Comparison of ENCODE assay signal across 19 cellular contexts in genomic region chr19:4112367-4112766, GRCh38. TPM values are rescaled to one million over a fixed set of nuclear protein-coding genes. Genes with fewer than 3 reads are reported as not detected.
DNase-seq lines count a peak whose midpoint lies in the region; ATAC-seq and TF ChIP-seq lines count a peak whose summit lies in the region.
"Had no signal": no experiment of that assay in that cellular context is flagged by ENCODE, and none has a peak within 500 bp of the region (broad histone marks: within the 10 kb centered on the region; RNA-seq: fewer than 3 reads in every experiment).

No MANE protein-coding gene starts in this region.

- POLR2A ChIA-PET in RWPE1 (lab: Yijun Ruan, JAX; ENCODE audit: low non-redundant PET): no interaction called here

- peaks cover 75 to 97% (median 81%) of the 10 kb centered on the region in 10 experiments for H3K4me1 ChIP-seq in BLaER1 treated with 17β-estradiol and CSF1 and Interleukin-3, amounts not matched to agents 10 nM and 100 nM
- H3K4me1 ChIP-seq: BE2C, SJSA1 had no signal

- CTCF ChIA-PET in RWPE1 (lab: Yijun Ruan, JAX): no interaction called here

- peak overlapping the region in 2 of 5 donors; percentile 10 to 30 for H3K4me3 Mint-ChIP-seq in immature natural killer cell
- no peak overlapping the region for H3K4me3 Mint-ChIP-seq in stimulated activated effector memory CD8-positive, alpha-beta T cell treated with anti-CD3 and anti-CD28 coated beads, Interleukin-12 subunit alpha, Interleukin-12 subunit beta, amount 100 ng/mL, for 72 hours
- H3K4me3 Mint-ChIP-seq: GM23338 had no signal

- ATAC-seq in stimulated activated effector memory CD8-positive, alpha-beta T cell treated with anti-CD3 and anti-CD28 coated beads, Interleukin-12 subunit alpha, Interleukin-12 subunit beta, amount 100 ng/mL, for 72 hours: no peak
- no peak for ATAC-seq in HG02852 (IDR thresholded peaks at IDR 0.05; ENCODE audit: unreplicated experiment)
- ATAC-seq: GM23338, HCT116, PC-3 had no signal

- H3K4me2 ChIP-seq in BLaER1 treated with 17β-estradiol and CSF1 and Interleukin-3, amounts not matched to agents 10 nM and 100 nM: peak overlapping the region; percentile 75 to 99 (median 97); a peak in 21 of 22 replicates
- H3K4me2 ChIP-seq: GM23338, KMS-11 had no signal

- peaks cover 76 to 81% of the 10 kb centered on the region in 2 donors for H3K4me1 Mint-ChIP-seq in immature natural killer cell
- H3K4me1 Mint-ChIP-seq in stimulated activated effector memory CD8-positive, alpha-beta T cell treated with anti-CD3 and anti-CD28 coated beads, Interleukin-12 subunit alpha, Interleukin-12 subunit beta, amount 100 ng/mL, for 72 hours: peaks cover 71% of the 10 kb centered on the region
- H3K4me1 Mint-ChIP-seq: GM23338 had no signal

- H3K27me3 Mint-ChIP-seq in immature natural killer cell (ENCODE audit: low read depth in 3 of 3): peaks cover 8 to 24% (median 19%) of the 10 kb centered on the region in 3 donors

- no peaks in the 10 kb centered on the region for H3K27me3 ChIP-seq in BLaER1 treated with 17β-estradiol and CSF1 and Interleukin-3, amounts not matched to agents 10 nM and 100 nM
- H3K27me3 ChIP-seq: BE2C, SJSA1 had no signal

- H3K27ac ChIP-seq in BLaER1 treated with 17β-estradiol and CSF1 and Interleukin-3, amounts not matched to agents 10 nM and 100 nM: peak overlapping the region in 4 of 11 experiments; percentile 8 to 20 (median 18); a peak in 5 of 22 replicates
- peak overlapping the region; percentile 31 for H3K27ac ChIP-seq in RWPE1
- H3K27ac ChIP-seq: KMS-11, SJSA1 had no signal

- H3K9me3 Mint-ChIP-seq in immature natural killer cell: no peaks in the 10 kb centered on the region
- H3K9me3 Mint-ChIP-seq in stimulated activated effector memory CD8-positive, alpha-beta T cell treated with anti-CD3 and anti-CD28 coated beads, Interleukin-12 subunit alpha, Interleukin-12 subunit beta, amount 100 ng/mL, for 72 hours: no peaks in the 10 kb centered on the region
- H3K9me3 Mint-ChIP-seq: GM23338 had no signal

- H3K36me3 ChIP-seq in BLaER1 treated with 17β-estradiol and CSF1 and Interleukin-3, amounts not matched to agents 10 nM and 100 nM: peaks cover 59 to 94% (median 82%) of the 10 kb centered on the region in 11 experiments

- peaks cover 0 to 9% (median 0%) of the 10 kb centered on the region in 11 experiments; a peak in 4 of 22 replicates for H3K9me3 ChIP-seq in BLaER1 treated with 17β-estradiol and CSF1 and Interleukin-3, amounts not matched to agents 10 nM and 100 nM (replicated peaks in 1 of 11)
- H3K9me3 ChIP-seq: BE2C, SJSA1 had no signal

- peak overlapping the region in 8 of 11 experiments; percentile 0 to 61 (median 32); a peak in 8 of 22 replicates for H3K9ac ChIP-seq in BLaER1 treated with 17β-estradiol and CSF1 and Interleukin-3, amounts not matched to agents 10 nM and 100 nM
- H3K9ac ChIP-seq: KMS-11 had no signal

- no peak for TF ChIP-seq CTCF in RWPE1 (conservative IDR thresholded peaks at IDR 0.05; ENCODE audit: low read depth)

- DNase-seq in RWPE1 (ENCODE audit: low spot score) (no peak), immature natural killer cell (no peak)
- no peak for DNase-seq in stimulated activated effector memory CD8-positive, alpha-beta T cell treated with anti-CD3 and anti-CD28 coated beads, Interleukin-12 subunit alpha, Interleukin-12 subunit beta, amount 100 ng/mL, for 72 hours (ENCODE audit: low spot score in 2 of 2)
- DNase-seq in activated CD4-positive, alpha-beta T cell treated with anti-CD3 and anti-CD28 coated beads, Interleukin-2, amount 50 U/mL, for 48 hours: no peak
- DNase-seq in activated naive CD4-positive, alpha-beta T cell treated with anti-CD3 and anti-CD28 coated beads, Interleukin-2, amount 50 U/mL, for 16 hours: no peak
- DNase-seq: BE2C, DMS79 treated with DMSO at 0.1 percent for 48 hours, NCI-H1048, NCI-H1436 treated with DMSO at 0.1 percent for 48 hours, NCI-H2029 treated with DMSO at 0.1 percent for 48 hours, NCI-H748 treated with DMSO at 0.1 percent for 48 hours, PC-3 had no signal

- no peak overlapping the region; a peak in 1 of 20 replicates for H3K4me3 ChIP-seq in BLaER1 treated with 17β-estradiol and CSF1 and Interleukin-3, amounts not matched to agents 10 nM and 100 nM
- H3K4me3 ChIP-seq: GM23338, SJSA1 had no signal

- peak overlapping the region in 5 of 6 donors; percentile 59 to 90 (median 89) for H3K27ac Mint-ChIP-seq in immature natural killer cell
- H3K27ac Mint-ChIP-seq in stimulated activated effector memory CD8-positive, alpha-beta T cell treated with anti-CD3 and anti-CD28 coated beads, Interleukin-12 subunit alpha, Interleukin-12 subunit beta, amount 100 ng/mL, for 72 hours: peak overlapping the region; percentile 91
- H3K27ac Mint-ChIP-seq: GM23338 had no signal

- peaks cover 37 to 99% (median 85%) of the 10 kb centered on the region in 11 experiments for H4K20me1 ChIP-seq in BLaER1 treated with 17β-estradiol and CSF1 and Interleukin-3, amounts not matched to agents 10 nM and 100 nM

- peaks cover 4 to 19% (median 15%) of the 10 kb centered on the region in 3 donors for H3K36me3 Mint-ChIP-seq in immature natural killer cell
- H3K36me3 Mint-ChIP-seq in stimulated activated effector memory CD8-positive, alpha-beta T cell treated with anti-CD3 and anti-CD28 coated beads, Interleukin-12 subunit alpha, Interleukin-12 subunit beta, amount 100 ng/mL, for 72 hours: peaks cover 96% of the 10 kb centered on the region

RNA-seq across cellular contexts. Expression of gene MAP2K2, which starts 11.6 kb away (rescaled TPM):
- polyA plus RNA-seq in immature natural killer cell: 10 to 100 TPM; 75.5 to 96.0 (median 86.6) TPM

RNA-seq across cellular contexts. Expression of gene CREB3L3, which starts 41.1 kb away (rescaled TPM):
- not detected for polyA plus RNA-seq in immature natural killer cell
- polyA plus RNA-seq: AG04450 had no signal

RNA-seq across cellular contexts. Expression of gene ZBTB7A, which starts 45.7 kb away (rescaled TPM):
- 10 to 100 TPM; 10.2 to 62.3 (median 29.0) TPM for polyA plus RNA-seq in immature natural killer cell
